26 cellular contexts compared by ENCODE assay signal in the genomic region with DNA sequence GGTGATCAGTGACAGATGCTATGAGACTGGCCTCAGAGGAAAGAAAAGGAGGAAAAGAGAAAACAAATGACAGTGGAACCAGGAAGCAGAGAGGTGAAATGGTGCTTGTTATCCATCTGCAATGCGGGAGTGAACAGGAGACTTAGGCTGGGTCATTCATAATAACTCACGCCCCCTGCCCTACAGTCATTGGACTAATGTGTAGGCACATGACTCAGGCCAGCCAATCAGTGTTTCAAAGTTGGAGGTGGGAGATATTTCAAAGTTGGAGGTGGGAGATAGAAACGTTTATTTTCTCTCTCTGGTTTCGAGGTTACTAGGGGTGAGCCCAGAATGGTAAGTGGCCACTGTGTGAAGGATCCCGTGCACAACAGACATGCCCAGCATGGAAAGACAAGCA. TPM values are rescaled to one million over a fixed set of nuclear protein-coding genes. Genes with fewer than 3 reads are reported as not detected.
"Had no signal": no experiment of that assay in that cellular context is flagged by ENCODE, and none has a peak within 500 bp of the region (broad histone marks: within the 10 kb centered on the region; RNA-seq: fewer than 3 reads in every experiment).

No MANE protein-coding gene starts in this region.

- H3K9me3 ChIP-seq: ascending aorta, esophagus muscularis mucosa, mucosa of descending colon, right lobe of liver, vagina had no signal

- H3K27ac ChIP-seq: ascending aorta, brain microvascular endothelial cell, esophagus muscularis mucosa, right lobe of liver, skin epidermis, vagina had no signal

- H3K36me3 ChIP-seq: ascending aorta, brain microvascular endothelial cell, esophagus muscularis mucosa, right lobe of liver, vagina had no signal

- ATAC-seq: activated CD4-positive, CD25-positive, alpha-beta regulatory T cell treated with anti-CD3 and anti-CD28 coated beads, Interleukin-2, amount 50 U/mL, for 24 hours; mucosa of descending colon; right lobe of liver; stimulated activated effector memory CD8-positive, alpha-beta T cell treated with anti-CD3 and anti-CD28 coated beads, Interleukin-12 subunit alpha, Interleukin-12 subunit beta, amount 100 ng/mL, for 72 hours had no signal

- H3K4me3 ChIP-seq: ascending aorta, esophagus muscularis mucosa, mucosa of descending colon, right lobe of liver, skin epidermis, vagina had no signal

- H3K27me3 ChIP-seq: ascending aorta, brain microvascular endothelial cell, esophagus muscularis mucosa, right lobe of liver, vagina had no signal

- H3K4me1 ChIP-seq: ascending aorta, right lobe of liver had no signal

- FAIRE-seq: colon, frontal cortex, islet of Langerhans had no signal

- DNase-seq: activated CD4-positive, alpha-beta memory T cell treated with anti-CD3 and anti-CD28 coated beads, Interleukin-2, amount 10 ng/mL, durations not matched to agents 7 days and 5 days; activated CD4-positive, alpha-beta T cell treated with anti-CD3 and anti-CD28 coated beads, Interleukin-2, amount 10 ng/mL, durations not matched to agents 24 days and 14 days; activated gamma-delta T cell; central memory CD4-positive, alpha-beta T cell; hypothalamus; left cardiac atrium; mucosa of descending colon; nephron progenitor cell; occipital lobe; posterior cingulate gyrus; right lobe of liver; stimulated activated CD4-positive, alpha-beta T cell treated with anti-CD3 and anti-CD28 coated beads, Interleukin-2, amount 100 ng/mL, for 24 hours had no signal

RNA-seq across cellular contexts. Expression of gene SLC22A6, which starts 30.3 kb away (rescaled TPM):
- total RNA-seq: activated CD4-positive, alpha-beta memory T cell treated with anti-CD3 and anti-CD28 coated beads, Interleukin-2, amount 10 ng/mL, durations not matched to agents 7 days and 5 days; activated CD4-positive, alpha-beta T cell treated with anti-CD3 and anti-CD28 coated beads, Interleukin-2, amount 10 ng/mL, durations not matched to agents 24 days and 14 days; activated T-helper 1 cell treated with anti-CD3 and anti-CD28 coated beads, Interleukin-12 subunit alpha, Interleukin-12 subunit beta, Interleukin-2, Interleukin-4 antibody, amounts not matched to agents 30 ng/mL and 10 ng/mL and 1 ng/mL, durations not matched to agents 14 hours and 24 hours and 36 hours; ascending aorta; dermis microvascular lymphatic vessel endothelial cell; esophagus muscularis mucosa; left cardiac atrium; lower leg skin; mucosa of descending colon; right lobe of liver; T-helper 2 cell treated with Interferon-gamma antibody and Interleukin-4, amounts not matched to agents 100 ng/mL and 5 ng/mL, for 36 hours; vagina had no signal

RNA-seq across cellular contexts. Expression of gene CHRM1, which starts 33.3 kb away (rescaled TPM):
- total RNA-seq: activated CD4-positive, alpha-beta memory T cell treated with anti-CD3 and anti-CD28 coated beads, Interleukin-2, amount 10 ng/mL, durations not matched to agents 7 days and 5 days; activated CD4-positive, alpha-beta T cell treated with anti-CD3 and anti-CD28 coated beads, Interleukin-2, amount 10 ng/mL, durations not matched to agents 24 days and 14 days; activated T-helper 1 cell treated with anti-CD3 and anti-CD28 coated beads, Interleukin-12 subunit alpha, Interleukin-12 subunit beta, Interleukin-2, Interleukin-4 antibody, amounts not matched to agents 30 ng/mL and 10 ng/mL and 1 ng/mL, durations not matched to agents 14 hours and 24 hours and 36 hours; ascending aorta; dermis microvascular lymphatic vessel endothelial cell; left cardiac atrium; right lobe of liver; T-helper 2 cell treated with Interferon-gamma antibody and Interleukin-4, amounts not matched to agents 100 ng/mL and 5 ng/mL, for 36 hours; vagina had no signal
